ENCODE assay signal across 1 cellular context in the genomic region with DNA sequence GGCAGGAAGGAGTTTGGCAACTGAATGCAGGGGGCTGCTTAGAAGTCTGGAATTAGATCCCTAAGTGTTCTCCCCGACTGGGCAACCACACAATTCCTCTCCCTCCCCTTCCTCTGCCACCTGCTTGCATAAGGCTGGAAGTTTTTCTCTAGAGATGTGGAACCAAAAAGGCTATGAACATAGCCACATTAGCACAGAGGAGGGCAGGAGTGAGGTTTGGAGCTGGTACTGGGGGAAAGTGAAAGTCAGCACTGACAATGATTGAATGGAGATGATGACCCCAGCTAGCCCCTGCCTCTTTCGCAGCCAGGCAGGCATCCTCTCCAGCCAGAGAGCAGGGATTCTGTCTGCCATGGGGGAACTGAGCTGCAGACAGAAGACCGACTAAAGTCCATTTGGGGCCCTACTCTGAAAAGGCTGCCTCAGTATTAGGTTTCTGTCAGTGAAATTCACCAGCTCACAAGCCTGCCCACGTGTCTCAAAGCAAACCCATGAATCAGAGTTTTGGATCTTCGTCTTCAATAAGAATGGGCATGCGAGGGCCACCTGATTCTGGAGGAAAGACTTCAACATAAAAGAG.
TF ChIP-seq lines count a peak whose summit lies in the region.

No MANE protein-coding gene starts in this region.

TF ChIP-seq in HepG2, 621 proteins besides CTCF, POLR2A, EP300 and RAD21 (continued from another document and continues in another):
- TF ChIP-seq, protein P1, sequence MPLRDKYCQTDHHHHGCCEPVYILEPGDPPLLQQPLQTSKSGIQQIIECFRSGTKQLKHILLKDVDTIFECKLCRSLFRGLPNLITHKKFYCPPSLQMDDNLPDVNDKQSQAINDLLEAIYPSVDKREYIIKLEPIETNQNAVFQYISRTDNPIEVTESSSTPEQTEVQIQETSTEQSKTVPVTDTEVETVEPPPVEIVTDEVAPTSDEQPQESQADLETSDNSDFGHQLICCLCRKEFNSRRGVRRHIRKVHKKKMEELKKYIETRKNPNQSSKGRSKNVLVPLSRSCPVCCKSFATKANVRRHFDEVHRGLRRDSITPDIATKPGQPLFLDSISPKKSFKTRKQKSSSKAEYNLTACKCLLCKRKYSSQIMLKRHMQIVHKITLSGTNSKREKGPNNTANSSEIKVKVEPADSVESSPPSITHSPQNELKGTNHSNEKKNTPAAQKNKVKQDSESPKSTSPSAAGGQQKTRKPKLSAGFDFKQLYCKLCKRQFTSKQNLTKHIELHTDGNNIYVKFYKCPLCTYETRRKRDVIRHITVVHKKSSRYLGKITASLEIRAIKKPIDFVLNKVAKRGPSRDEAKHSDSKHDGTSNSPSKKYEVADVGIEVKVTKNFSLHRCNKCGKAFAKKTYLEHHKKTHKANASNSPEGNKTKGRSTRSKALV (CRISPR knock-in tag; IDR thresholded peaks at IDR 0.05): 0 out of 2 replicates have a peak, but pooled peaks have one; percentile 39
- TF ChIP-seq ZNF75D (CRISPR knock-in tag; IDR thresholded peaks at IDR 0.05; ENCODE audit: borderline replicate concordance): no peak
- TF ChIP-seq, protein P2, sequence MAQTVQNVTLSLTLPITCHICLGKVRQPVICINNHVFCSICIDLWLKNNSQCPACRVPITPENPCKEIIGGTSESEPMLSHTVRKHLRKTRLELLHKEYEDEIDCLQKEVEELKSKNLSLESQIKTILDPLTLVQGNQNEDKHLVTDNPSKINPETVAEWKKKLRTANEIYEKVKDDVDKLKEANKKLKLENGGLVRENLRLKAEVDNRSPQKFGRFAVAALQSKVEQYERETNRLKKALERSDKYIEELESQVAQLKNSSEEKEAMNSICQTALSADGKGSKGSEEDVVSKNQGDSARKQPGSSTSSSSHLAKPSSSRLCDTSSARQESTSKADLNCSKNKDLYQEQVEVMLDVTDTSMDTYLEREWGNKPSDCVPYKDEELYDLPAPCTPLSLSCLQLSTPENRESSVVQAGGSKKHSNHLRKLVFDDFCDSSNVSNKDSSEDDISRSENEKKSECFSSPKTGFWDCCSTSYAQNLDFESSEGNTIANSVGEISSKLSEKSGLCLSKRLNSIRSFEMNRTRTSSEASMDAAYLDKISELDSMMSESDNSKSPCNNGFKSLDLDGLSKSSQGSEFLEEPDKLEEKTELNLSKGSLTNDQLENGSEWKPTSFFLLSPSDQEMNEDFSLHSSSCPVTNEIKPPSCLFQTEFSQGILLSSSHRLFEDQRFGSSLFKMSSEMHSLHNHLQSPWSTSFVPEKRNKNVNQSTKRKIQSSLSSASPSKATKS (CRISPR knock-in tag; IDR thresholded peaks at IDR 0.05): no peak
- no peak for TF ChIP-seq NFKB2 (CRISPR knock-in tag; IDR thresholded peaks at IDR 0.05; ENCODE audit: borderline replicate concordance)
- TF ChIP-seq MED13 (CRISPR knock-in tag; IDR thresholded peaks at IDR 0.05): no peak
- 0 out of 2 replicates have a peak, but pooled peaks have one; percentile 66 for TF ChIP-seq CC2D1A (CRISPR knock-in tag; IDR thresholded peaks at IDR 0.05)
- TF ChIP-seq ELF3 (CRISPR knock-in tag; IDR thresholded peaks at IDR 0.05): 0 out of 2 replicates have a peak, but pooled peaks have one; percentile 49
- TF ChIP-seq MBNL3 (CRISPR knock-in tag; conservative IDR thresholded peaks at IDR 0.05): no peak
- TF ChIP-seq GZF1 (CRISPR knock-in tag; IDR thresholded peaks at IDR 0.05): no peak
- no peak for TF ChIP-seq HDAC6 (IDR thresholded peaks at IDR 0.05; ENCODE audit: low read depth, low read length)
- TF ChIP-seq SUZ12 (IDR thresholded peaks at IDR 0.05; ENCODE audit: low read depth, low read length): no peak
- no peak for TF ChIP-seq SP2 (CRISPR knock-in tag; IDR thresholded peaks at IDR 0.05)
- TF ChIP-seq GATAD2A (CRISPR knock-in tag; IDR thresholded peaks at IDR 0.05): peak; percentile 93
- peak; percentile 53; the same call in 1 of the 2 replicates for TF ChIP-seq ZNF337 (CRISPR knock-in tag; IDR thresholded peaks at IDR 0.05; ENCODE audit: borderline replicate concordance, low read depth)
- no peak for TF ChIP-seq ZFAT (CRISPR knock-in tag; conservative IDR thresholded peaks at IDR 0.05)
- TF ChIP-seq PITX1 (CRISPR knock-in tag; IDR thresholded peaks at IDR 0.05): no peak
- TF ChIP-seq TAF1 (CRISPR knock-in tag; IDR thresholded peaks at IDR 0.05): peak; percentile 13; the same call in 1 of the 2 replicates
- TF ChIP-seq, protein P3, sequence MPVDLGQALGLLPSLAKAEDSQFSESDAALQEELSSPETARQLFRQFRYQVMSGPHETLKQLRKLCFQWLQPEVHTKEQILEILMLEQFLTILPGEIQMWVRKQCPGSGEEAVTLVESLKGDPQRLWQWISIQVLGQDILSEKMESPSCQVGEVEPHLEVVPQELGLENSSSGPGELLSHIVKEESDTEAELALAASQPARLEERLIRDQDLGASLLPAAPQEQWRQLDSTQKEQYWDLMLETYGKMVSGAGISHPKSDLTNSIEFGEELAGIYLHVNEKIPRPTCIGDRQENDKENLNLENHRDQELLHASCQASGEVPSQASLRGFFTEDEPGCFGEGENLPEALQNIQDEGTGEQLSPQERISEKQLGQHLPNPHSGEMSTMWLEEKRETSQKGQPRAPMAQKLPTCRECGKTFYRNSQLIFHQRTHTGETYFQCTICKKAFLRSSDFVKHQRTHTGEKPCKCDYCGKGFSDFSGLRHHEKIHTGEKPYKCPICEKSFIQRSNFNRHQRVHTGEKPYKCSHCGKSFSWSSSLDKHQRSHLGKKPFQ (CRISPR knock-in tag; IDR thresholded peaks at IDR 0.05; ENCODE audit: insufficient replicate concordance): no peak
- TF ChIP-seq SMYD3 (CRISPR knock-in tag; IDR thresholded peaks at IDR 0.05): no peak
- no peak for TF ChIP-seq JUNB (CRISPR knock-in tag; IDR thresholded peaks at IDR 0.05; ENCODE audit: borderline replicate concordance)
- no peak for TF ChIP-seq KLF13 (CRISPR knock-in tag; IDR thresholded peaks at IDR 0.05)
- peak; percentile 73; the same call in 1 of the 2 replicates for TF ChIP-seq SAFB2 (CRISPR knock-in tag; IDR thresholded peaks at IDR 0.05; ENCODE audit: borderline replicate concordance, low read depth)
- no peak for TF ChIP-seq ZSCAN22 (CRISPR knock-in tag; IDR thresholded peaks at IDR 0.05)
- TF ChIP-seq, protein P4, sequence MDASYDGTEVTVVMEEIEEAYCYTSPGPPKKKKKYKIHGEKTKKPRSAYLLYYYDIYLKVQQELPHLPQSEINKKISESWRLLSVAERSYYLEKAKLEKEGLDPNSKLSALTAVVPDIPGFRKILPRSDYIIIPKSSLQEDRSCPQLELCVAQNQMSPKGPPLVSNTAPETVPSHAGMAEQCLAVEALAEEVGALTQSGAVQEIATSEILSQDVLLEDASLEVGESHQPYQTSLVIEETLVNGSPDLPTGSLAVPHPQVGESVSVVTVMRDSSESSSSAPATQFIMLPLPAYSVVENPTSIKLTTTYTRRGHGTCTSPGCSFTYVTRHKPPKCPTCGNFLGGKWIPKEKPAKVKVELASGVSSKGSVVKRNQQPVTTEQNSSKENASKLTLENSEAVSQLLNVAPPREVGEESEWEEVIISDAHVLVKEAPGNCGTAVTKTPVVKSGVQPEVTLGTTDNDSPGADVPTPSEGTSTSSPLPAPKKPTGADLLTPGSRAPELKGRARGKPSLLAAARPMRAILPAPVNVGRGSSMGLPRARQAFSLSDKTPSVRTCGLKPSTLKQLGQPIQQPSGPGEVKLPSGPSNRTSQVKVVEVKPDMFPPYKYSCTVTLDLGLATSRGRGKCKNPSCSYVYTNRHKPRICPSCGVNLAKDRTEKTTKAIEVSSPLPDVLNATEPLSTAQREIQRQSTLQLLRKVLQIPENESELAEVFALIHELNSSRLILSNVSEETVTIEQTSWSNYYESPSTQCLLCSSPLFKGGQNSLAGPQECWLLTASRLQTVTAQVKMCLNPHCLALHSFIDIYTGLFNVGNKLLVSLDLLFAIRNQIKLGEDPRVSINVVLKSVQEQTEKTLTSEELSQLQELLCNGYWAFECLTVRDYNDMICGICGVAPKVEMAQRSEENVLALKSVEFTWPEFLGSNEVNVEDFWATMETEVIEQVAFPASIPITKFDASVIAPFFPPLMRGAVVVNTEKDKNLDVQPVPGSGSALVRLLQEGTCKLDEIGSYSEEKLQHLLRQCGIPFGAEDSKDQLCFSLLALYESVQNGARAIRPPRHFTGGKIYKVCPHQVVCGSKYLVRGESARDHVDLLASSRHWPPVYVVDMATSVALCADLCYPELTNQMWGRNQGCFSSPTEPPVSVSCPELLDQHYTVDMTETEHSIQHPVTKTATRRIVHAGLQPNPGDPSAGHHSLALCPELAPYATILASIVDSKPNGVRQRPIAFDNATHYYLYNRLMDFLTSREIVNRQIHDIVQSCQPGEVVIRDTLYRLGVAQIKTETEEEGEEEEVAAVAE (CRISPR knock-in tag; IDR thresholded peaks at IDR 0.05; ENCODE audit: borderline replicate concordance): 0 out of 2 replicates have a peak, but pooled peaks have one; percentile 28
- peak; percentile 85 for TF ChIP-seq REPIN1 (CRISPR knock-in tag; IDR thresholded peaks at IDR 0.05; ENCODE audit: borderline replicate concordance, low read depth)
- TF ChIP-seq MEIS2 (CRISPR knock-in tag; IDR thresholded peaks at IDR 0.05): peak; percentile 98
- no peak for TF ChIP-seq ZNF550 (CRISPR knock-in tag; IDR thresholded peaks at IDR 0.05; ENCODE audit: borderline replicate concordance)
- TF ChIP-seq NR3C1 (CRISPR knock-in tag; IDR thresholded peaks at IDR 0.05): no peak
- TF ChIP-seq, protein P5, sequence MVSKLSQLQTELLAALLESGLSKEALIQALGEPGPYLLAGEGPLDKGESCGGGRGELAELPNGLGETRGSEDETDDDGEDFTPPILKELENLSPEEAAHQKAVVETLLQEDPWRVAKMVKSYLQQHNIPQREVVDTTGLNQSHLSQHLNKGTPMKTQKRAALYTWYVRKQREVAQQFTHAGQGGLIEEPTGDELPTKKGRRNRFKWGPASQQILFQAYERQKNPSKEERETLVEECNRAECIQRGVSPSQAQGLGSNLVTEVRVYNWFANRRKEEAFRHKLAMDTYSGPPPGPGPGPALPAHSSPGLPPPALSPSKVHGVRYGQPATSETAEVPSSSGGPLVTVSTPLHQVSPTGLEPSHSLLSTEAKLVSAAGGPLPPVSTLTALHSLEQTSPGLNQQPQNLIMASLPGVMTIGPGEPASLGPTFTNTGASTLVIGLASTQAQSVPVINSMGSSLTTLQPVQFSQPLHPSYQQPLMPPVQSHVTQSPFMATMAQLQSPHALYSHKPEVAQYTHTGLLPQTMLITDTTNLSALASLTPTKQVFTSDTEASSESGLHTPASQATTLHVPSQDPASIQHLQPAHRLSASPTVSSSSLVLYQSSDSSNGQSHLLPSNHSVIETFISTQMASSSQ (IDR thresholded peaks at IDR 0.05; ENCODE audit: low read depth): peak; percentile 36; the same call in 1 of the 2 replicates
- TF ChIP-seq, protein P5 (CRISPR knock-in tag; IDR thresholded peaks at IDR 0.05; ENCODE audit: borderline replicate concordance): peak; percentile 55; the same call in 1 of the 2 replicates
- TF ChIP-seq ZNF670 (CRISPR knock-in tag; IDR thresholded peaks at IDR 0.05; ENCODE audit: borderline replicate concordance): 0 out of 2 replicates have a peak, but pooled peaks have one; percentile 16
- peak; percentile 93 for TF ChIP-seq HOXA5 (CRISPR knock-in tag; IDR thresholded peaks at IDR 0.05)
- TF ChIP-seq ZNF563 (CRISPR knock-in tag; IDR thresholded peaks at IDR 0.05): no peak
- TF ChIP-seq ZMAT3 (CRISPR knock-in tag; conservative IDR thresholded peaks at IDR 0.05): no peak
- TF ChIP-seq ZNF431 (CRISPR knock-in tag; IDR thresholded peaks at IDR 0.05; ENCODE audit: borderline replicate concordance, low read depth): no peak
- TF ChIP-seq SSRP1 (CRISPR knock-in tag; IDR thresholded peaks at IDR 0.05): 0 out of 2 replicates have a peak, but pooled peaks have one; percentile 23
- TF ChIP-seq PHB2 (IDR thresholded peaks at IDR 0.05; ENCODE audit: partially characterized antibody): no peak
- TF ChIP-seq SMAD9 (CRISPR knock-in tag; IDR thresholded peaks at IDR 0.05): no peak
